In the genomic region with DNA sequence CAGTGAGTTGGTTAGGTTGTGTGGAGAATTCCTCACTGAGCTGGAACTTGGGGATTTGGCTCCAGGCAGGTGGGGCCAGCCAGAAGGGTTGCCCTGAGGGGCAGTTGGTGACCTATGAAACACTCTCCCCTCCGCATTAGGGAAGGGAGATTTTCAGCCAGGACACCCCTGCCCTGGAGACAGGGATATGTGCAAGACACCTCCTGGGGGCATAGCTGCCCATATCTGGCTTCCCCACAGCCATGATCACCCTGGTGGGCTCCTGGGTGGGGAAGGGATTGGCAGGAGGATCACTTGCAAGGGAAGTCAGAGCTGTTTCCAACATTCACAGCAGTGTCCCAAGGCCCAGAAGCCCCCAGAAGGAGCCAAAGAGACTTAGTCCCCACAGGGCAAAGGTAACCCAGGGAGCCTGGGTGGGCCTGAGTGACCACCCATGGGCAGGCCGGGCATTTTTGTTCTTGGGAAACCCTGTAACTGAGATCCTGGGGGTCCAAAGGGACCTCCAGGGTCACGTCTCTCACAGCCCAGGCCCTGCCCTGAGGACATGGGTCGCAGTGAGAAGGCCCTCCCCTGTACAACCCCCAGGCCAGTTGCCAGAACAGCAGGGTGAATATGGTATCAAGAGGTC, we compare ENCODE assay signal across 19 cellular contexts.
DNase-seq lines count a peak whose midpoint lies in the region; ATAC-seq, FAIRE-seq and TF ChIP-seq lines count a peak whose summit lies in the region.
"Had no signal": no experiment of that assay in that cellular context is flagged by ENCODE, and none has a peak within 500 bp of the region (broad histone marks: within the 10 kb centered on the region; RNA-seq: fewer than 3 reads in every experiment).

No MANE protein-coding gene starts in this region.

- H3K79me2 ChIP-seq in HepG2 (ENCODE audit: insufficient read depth, low read length) (no peaks in the 10 kb centered on the region), Karpas-422 (ENCODE audit: low read length) (no peaks in the 10 kb centered on the region)

- TF ChIP-seq CTCF in right lobe of liver (IDR thresholded peaks at IDR 0.05), result no peak
- TF ChIP-seq CTCF in HepG2 (CRISPR knock-in tag; IDR thresholded peaks at IDR 0.05), result no peak

- no peaks in the 10 kb centered on the region for H3K9me3 Mint-ChIP-seq in dendritic cell treated with granulocyte-macrophage colony-stimulating factor and Interleukin-4, amounts not matched to agents 40 ng/mL and 50 ng/mL, for 4 days
- H3K9me3 Mint-ChIP-seq: CD4-positive, alpha-beta memory T cell had no signal

- no peak overlapping the region for H3K4me3 Mint-ChIP-seq in dendritic cell treated with granulocyte-macrophage colony-stimulating factor and Interleukin-4, amounts not matched to agents 40 ng/mL and 50 ng/mL, for 4 days
- H3K4me3 Mint-ChIP-seq: CD4-positive, alpha-beta memory T cell had no signal

- no peak for FAIRE-seq in HepG2 (lab: Jason Lieb, UNC)
- FAIRE-seq: GM12891, K562 had no signal

- intact Hi-C loops in right lobe of liver (cut with DNase I), result no loop called here
- intact Hi-C loops in HepG2 (cut with micrococcal nuclease; ENCODE audit: unreplicated experiment), result no loop called here
- intact Hi-C loops in dendritic cell treated with granulocyte-macrophage colony-stimulating factor and Interleukin-4, amounts not matched to agents 40 ng/mL and 50 ng/mL, for 4 days (cut with micrococcal nuclease), result no loop called here
- intact Hi-C loops in sciatic nerve (cut with DNase I), result no loop called here

- H3K27me3 Mint-ChIP-seq in dendritic cell treated with granulocyte-macrophage colony-stimulating factor and Interleukin-4, amounts not matched to agents 40 ng/mL and 50 ng/mL, for 4 days, result peaks cover 35% of the 10 kb centered on the region

- no CpG with 5 or more reads among the region's 4 CpGs for WGBS in right lobe of liver (ENCODE audit: insufficient coverage, low coverage, low lambda C conversion rate, missing lambda C conversion rate)
- 0% methylated on average over 1 of the region's 4 CpGs for WGBS in HepG2 (ENCODE audit: low lambda C conversion rate)

- in situ Hi-C loops in HepG2 (cut with HindIII; ENCODE audit: extremely low pct_ligation_motif_present, low pct_unique_long_range_greater_than_20kb), result no loop called here

- ATAC-seq in right lobe of liver (no peak), HepG2 (no peak), sciatic nerve (no peak)
- ATAC-seq: HCT116, K562 had no signal

- no peak overlapping the region for H3K9ac ChIP-seq in HepG2 (ENCODE audit: insufficient read depth, low read depth, low read length)
- H3K9ac ChIP-seq in Karpas-422 (ENCODE audit: low read length), result no peak overlapping the region

- TF ChIP-seq RAD21 in HepG2 (CRISPR knock-in tag; IDR thresholded peaks at IDR 0.05), result no peak

- CTCF ChIA-PET in HepG2 (lab: Yijun Ruan, JAX; ENCODE audit: low intra/inter-chr PET ratio, low total read pairs), result no interaction called here

- H3K9me3 ChIP-seq in right lobe of liver (no peaks in the 10 kb centered on the region), HepG2 (ENCODE audit: low read length) (no peaks in the 10 kb centered on the region), Karpas-422 (ENCODE audit: low read length) (no peaks in the 10 kb centered on the region)
- H3K9me3 ChIP-seq: BE2C had no signal

- TF ChIP-seq POLR2A in right lobe of liver (IDR thresholded peaks at IDR 0.05), result no peak
- no peak for TF ChIP-seq POLR2A in HepG2 (IDR thresholded peaks at IDR 0.05; ENCODE audit: insufficient read depth in 1 of 2, low read depth in 2 of 2, low read length in 2 of 2)

- DNase-seq in right lobe of liver, result peak in 2 of 3 donors; percentile 28 to 32
- DNase-seq in HepG2 (ENCODE audit: low spot score), result no peak
- peak; percentile 39 for DNase-seq in sciatic nerve (ENCODE audit: low spot score)
- no peak for DNase-seq in Karpas-422
- DNase-seq in NCI-H510A (lab: John Stamatoyannopoulos, UW), result no peak
- no peak for DNase-seq in activated CD4-positive, alpha-beta T cell treated with anti-CD3 and anti-CD28 coated beads, Interleukin-2, amount 50 U/mL, for 1 hour
- DNase-seq: BE2C; CD4-positive, alpha-beta memory T cell; DMS79; NCI-H1048; NCI-H146; NCI-H2107; NCI-H345; NCI-H69 had no signal

- H3K4me1 Mint-ChIP-seq in dendritic cell treated with granulocyte-macrophage colony-stimulating factor and Interleukin-4, amounts not matched to agents 40 ng/mL and 50 ng/mL, for 4 days (ENCODE audit: low read depth), result peaks cover 30% of the 10 kb centered on the region
- H3K4me1 Mint-ChIP-seq: CD4-positive, alpha-beta memory T cell had no signal

- no peaks in the 10 kb centered on the region for H3K36me3 Mint-ChIP-seq in dendritic cell treated with granulocyte-macrophage colony-stimulating factor and Interleukin-4, amounts not matched to agents 40 ng/mL and 50 ng/mL, for 4 days (ENCODE audit: low read depth)
- H3K36me3 Mint-ChIP-seq: CD4-positive, alpha-beta memory T cell had no signal

- no peaks in the 10 kb centered on the region for H3K4me1 ChIP-seq in right lobe of liver
- H3K4me1 ChIP-seq in HepG2 (ENCODE audit: insufficient read depth, low read length), result peaks cover 70% of the 10 kb centered on the region
- no peaks in the 10 kb centered on the region for H3K4me1 ChIP-seq in Karpas-422 (ENCODE audit: low read length)
- H3K4me1 ChIP-seq: BE2C had no signal

- POLR2A ChIA-PET in HepG2 (lab: Yijun Ruan, JAX), result no interaction called here

- no peak overlapping the region for H2AFZ ChIP-seq in HepG2 (ENCODE audit: low read length)
- H2AFZ ChIP-seq in Karpas-422 (ENCODE audit: low read length), result no peak overlapping the region

- H4K20me1 ChIP-seq in HepG2 (ENCODE audit: insufficient read depth, low read length) (no peaks in the 10 kb centered on the region), Karpas-422 (ENCODE audit: insufficient read depth, low read depth, low read length) (no peaks in the 10 kb centered on the region)

- no peaks in the 10 kb centered on the region for H3K9me2 ChIP-seq in Karpas-422 (replicated peaks; ENCODE audit: insufficient read depth, low read length)

- H3K36me3 ChIP-seq in right lobe of liver (no peaks in the 10 kb centered on the region), HepG2 (replicated peaks in 1 of 2; ENCODE audit: control insufficient read depth in 1 of 2, insufficient read depth in 2 of 2, low read length in 2 of 2) (no peaks in the 10 kb centered on the region), Karpas-422 (ENCODE audit: insufficient read depth, low read length) (no peaks in the 10 kb centered on the region)
- H3K36me3 ChIP-seq: BE2C had no signal

- no TSS peak for BruUV-seq in HepG2 (replicated peaks; lab: Mats Ljungman, UMichigan)

- peak overlapping the region; percentile 28 for H3K27ac Mint-ChIP-seq in dendritic cell treated with granulocyte-macrophage colony-stimulating factor and Interleukin-4, amounts not matched to agents 40 ng/mL and 50 ng/mL, for 4 days
- H3K27ac Mint-ChIP-seq: CD4-positive, alpha-beta memory T cell had no signal

- no peak overlapping the region for H3K27ac ChIP-seq in right lobe of liver
- no peak overlapping the region for H3K27ac ChIP-seq in HepG2 (ENCODE audit: extremely low read length, insufficient read depth, low read length)
- H3K27ac ChIP-seq in Karpas-422 (ENCODE audit: low read length), result no peak overlapping the region
- H3K27ac ChIP-seq: HL-60 had no signal

- no peak for TF ChIP-seq EP300 in HepG2 (IDR thresholded peaks at IDR 0.05; ENCODE audit: low read depth in 2 of 2, low read length in 2 of 2)
- no peak for TF ChIP-seq EP300 in HepG2 (CRISPR knock-in tag; IDR thresholded peaks at IDR 0.05; ENCODE audit: borderline replicate concordance)

- no peak overlapping the region for H3K4me3 ChIP-seq in right lobe of liver
- no peak overlapping the region for H3K4me3 ChIP-seq in HepG2 (replicated peaks in 1 of 3; ENCODE audit: insufficient read depth in 1 of 3, low read depth in 2 of 3, low read length in 3 of 3)
- H3K4me3 ChIP-seq in Karpas-422 (ENCODE audit: low read length), result no peak overlapping the region
- H3K4me3 ChIP-seq: K562 had no signal

- no peak overlapping the region for H3K4me2 ChIP-seq in HepG2 (ENCODE audit: low read depth, low read length)
- H3K4me2 ChIP-seq in Karpas-422 (ENCODE audit: low read depth, low read length, poor library complexity, severe bottlenecking), result no peak overlapping the region

- no peaks in the 10 kb centered on the region for H3K27me3 ChIP-seq in right lobe of liver
- H3K27me3 ChIP-seq in HepG2 (ENCODE audit: control insufficient read depth in 1 of 2, insufficient read depth in 2 of 2, low read length in 2 of 2), result peaks cover 17 to 89% of the 10 kb centered on the region in 2 experiments
- H3K27me3 ChIP-seq in Karpas-422 (ENCODE audit: low read length), result no peaks in the 10 kb centered on the region
- H3K27me3 ChIP-seq: BE2C had no signal

TF ChIP-seq in HepG2, 621 proteins besides CTCF, POLR2A, EP300 and RAD21 (continues in another document):
- no peak for TF ChIP-seq ZNF280D (CRISPR knock-in tag; IDR thresholded peaks at IDR 0.05)

Comparison
In these comparisons a context has a peak if more than half of its experiments do, and no peak if none do; other contexts are left out.
1. DNase-seq: peak in right lobe of liver (2 of 3) and sciatic nerve (single experiment); none in HepG2 (single experiment), Karpas-422 (single experiment), NCI-H510A (single experiment) and activated CD4-positive, alpha-beta T cell treated with anti-CD3 and anti-CD28 coated beads, Interleukin-2, amount 50 U/mL, for 1 hour (single experiment).